In genomic region chr20:62236997-62237771, GRCh38 we compare ENCODE assay signal across 9 cellular contexts. TPM values are rescaled to one million over a fixed set of nuclear protein-coding genes. Genes with fewer than 3 reads are reported as not detected.
DNase-seq lines count a peak whose midpoint lies in the region; ATAC-seq and TF ChIP-seq lines count a peak whose summit lies in the region.
"Had no signal": no experiment of that assay in that cellular context is flagged by ENCODE, and none has a peak within 500 bp of the region (broad histone marks: within the 10 kb centered on the region; RNA-seq: fewer than 3 reads in every experiment).

No MANE protein-coding gene starts in this region.

- no peak overlapping the region for H3K56ac ChIP-seq in IMR-90 (ENCODE audit: extremely low read depth, insufficient read depth, low read length)

- no peak overlapping the region for H2AFZ ChIP-seq in IMR-90 (replicated peaks; ENCODE audit: low read length, poor library complexity)

- BruUV-seq in IMR-90 (replicated peaks; lab: Mats Ljungman, UMichigan), result no TSS peak

- WGBS in IMR-90 (ENCODE audit: extremely low coverage in 2 of 2, insufficient read length in 1 of 2), 2 experiments, result 51% methylated on average over 4 of the region's 16 CpGs; no CpG with 5 or more reads in 1 of the 2 experiments

- no peak overlapping the region for H4K91ac ChIP-seq in IMR-90 (ENCODE audit: insufficient read depth, low read depth, low read length)

- no peak overlapping the region for H2BK5ac ChIP-seq in IMR-90 (ENCODE audit: low read depth, low read length, poor library complexity, severe bottlenecking)

- no peak for TF ChIP-seq CTCF in IMR-90 (conservative IDR thresholded peaks at IDR 0.05; ENCODE audit: low read depth, low read length)
- no peak for TF ChIP-seq CTCF in coronary artery (IDR thresholded peaks at IDR 0.05)
- TF ChIP-seq CTCF in neural crest cell (conservative IDR thresholded peaks at IDR 0.05), result no peak

- H3K79me1 ChIP-seq in IMR-90 (ENCODE audit: low read depth in 1 of 2, low read length in 2 of 2), result peaks cover 13 to 32% of the 10 kb centered on the region in 2 experiments

- no peaks in the 10 kb centered on the region for H3K9me1 ChIP-seq in IMR-90 (ENCODE audit: insufficient read depth, low read length)

- H2AK9ac ChIP-seq in IMR-90 (replicated peaks; ENCODE audit: low read depth, low read length, poor library complexity), result peak overlapping the region; percentile 10

- no peak overlapping the region for H3K4ac ChIP-seq in IMR-90 (ENCODE audit: low read depth, low read length)

- dilution Hi-C loops in IMR-90 (cut with HindIII; ENCODE audit: low sequenced_read_pairs, unreplicated experiment), result no loop called here

- H3K4me1 Mint-ChIP-seq in neural crest cell, result peaks cover 52% of the 10 kb centered on the region

- H3K9me3 ChIP-seq in BLaER1 treated with 17β-estradiol and CSF1 and Interleukin-3, amounts not matched to agents 10 nM and 100 nM (replicated peaks in 1 of 11), result peaks cover 0 to 8% (median 5%) of the 10 kb centered on the region in 11 experiments; a peak in 7 of 22 replicates
- peaks cover 4% of the 10 kb centered on the region for H3K9me3 ChIP-seq in IMR-90 (ENCODE audit: control insufficient read depth, insufficient read depth, low read length)

- H2BK20ac ChIP-seq in IMR-90 (ENCODE audit: low read depth, low read length), result no peak overlapping the region

- H3K18ac ChIP-seq in IMR-90 (ENCODE audit: low read depth, low read length), result no peak overlapping the region

- intact Hi-C loops in IMR-90 (cut with micrococcal nuclease), result no loop called here

- POLR2A ChIA-PET in IMR-90 (lab: Charles Lee; ENCODE audit: unreplicated experiment), result no interaction called here

- H3K4me1 ChIP-seq in BLaER1 treated with 17β-estradiol and CSF1 and Interleukin-3, amounts not matched to agents 10 nM and 100 nM, result peaks cover 27 to 55% (median 49%) of the 10 kb centered on the region in 10 experiments
- peaks cover 4% of the 10 kb centered on the region for H3K4me1 ChIP-seq in IMR-90 (ENCODE audit: control insufficient read depth, insufficient read depth, low read length)

- peaks cover 24 to 44% (median 31%) of the 10 kb centered on the region in 11 experiments for H4K20me1 ChIP-seq in BLaER1 treated with 17β-estradiol and CSF1 and Interleukin-3, amounts not matched to agents 10 nM and 100 nM
- H4K20me1 ChIP-seq in IMR-90 (ENCODE audit: insufficient read depth, low read length), result peaks cover 29% of the 10 kb centered on the region

- no peak overlapping the region for H3K23ac ChIP-seq in IMR-90 (ENCODE audit: low read depth, low read length)

- H3K36me3 Mint-ChIP-seq in neural crest cell (ENCODE audit: low read depth), result no peaks in the 10 kb centered on the region

- peak overlapping the region; percentile 78 to 92 (median 87) for H3K4me2 ChIP-seq in BLaER1 treated with 17β-estradiol and CSF1 and Interleukin-3, amounts not matched to agents 10 nM and 100 nM
- H3K4me2 ChIP-seq in IMR-90 (ENCODE audit: low read depth, low read length), result no peak overlapping the region

- peak overlapping the region; percentile 86 for H3K4me3 Mint-ChIP-seq in neural crest cell

- no peaks in the 10 kb centered on the region for H3K27me3 ChIP-seq in BLaER1 treated with 17β-estradiol and CSF1 and Interleukin-3, amounts not matched to agents 10 nM and 100 nM
- H3K27me3 ChIP-seq in IMR-90 (ENCODE audit: control insufficient read depth, insufficient read depth, low read length), result peaks cover 13% of the 10 kb centered on the region

- peak overlapping the region; percentile 94 for H3K27ac Mint-ChIP-seq in neural crest cell (ENCODE audit: unreplicated experiment)

- H3K27ac ChIP-seq in BLaER1 treated with 17β-estradiol and CSF1 and Interleukin-3, amounts not matched to agents 10 nM and 100 nM, result no peak overlapping the region
- H3K27ac ChIP-seq in IMR-90 (ENCODE audit: insufficient read depth, low read length), result no peak overlapping the region
- H3K27ac ChIP-seq in coronary artery, result no peak overlapping the region

- no peak overlapping the region for H4K8ac ChIP-seq in IMR-90 (ENCODE audit: low read depth in 2 of 2, low read length in 2 of 2)

- H2BK15ac ChIP-seq in IMR-90 (ENCODE audit: low read depth, low read length), result no peak overlapping the region

- H4K5ac ChIP-seq in IMR-90 (ENCODE audit: low read depth, low read length), result no peak overlapping the region

- peak overlapping the region in 6 of 10 experiments; percentile 58 to 77 (median 64); a peak in 5 of 20 replicates for H3K4me3 ChIP-seq in BLaER1 treated with 17β-estradiol and CSF1 and Interleukin-3, amounts not matched to agents 10 nM and 100 nM
- H3K4me3 ChIP-seq in IMR-90 (ENCODE audit: insufficient read depth, low read depth, low read length), result no peak overlapping the region
- H3K4me3 ChIP-seq in coronary artery, result peak overlapping the region; percentile 95

- H3K36me3 ChIP-seq in BLaER1 treated with 17β-estradiol and CSF1 and Interleukin-3, amounts not matched to agents 10 nM and 100 nM, result peaks cover 0 to 16% (median 6%) of the 10 kb centered on the region in 11 experiments; a peak in 10 of 22 replicates
- H3K36me3 ChIP-seq in IMR-90 (ENCODE audit: control insufficient read depth, insufficient read depth, low read length), result peaks cover 7% of the 10 kb centered on the region; the same call in 1 of the 2 replicates

- no peak for DNase-seq in IMR-90
- no peak for DNase-seq in coronary artery (ENCODE audit: low spot score)
- no peak for DNase-seq in neural crest cell (ENCODE audit: low read depth, low spot score)
- DNase-seq in COLO829 (ENCODE audit: low spot score), result no peak
- no peak for DNase-seq in activated gamma-delta T cell (lab: John Stamatoyannopoulos, UW)

- no peaks in the 10 kb centered on the region for H3K27me3 Mint-ChIP-seq in neural crest cell (ENCODE audit: low read depth)

- in situ Hi-C loops in IMR-90 (cut with MboI; ENCODE audit: low sequenced_read_pairs), result no loop called here

- H3K14ac ChIP-seq in IMR-90 (replicated peaks; ENCODE audit: low read depth, low read length), result no peak overlapping the region

- H3K9me3 Mint-ChIP-seq in neural crest cell, result no peaks in the 10 kb centered on the region

- CTCF ChIA-PET in IMR-90 (lab: Yijun Ruan, JAX), result no interaction called here

- H2AK5ac ChIP-seq in IMR-90 (ENCODE audit: low read depth, low read length), result no peak overlapping the region

- ATAC-seq in IMR-90 (ENCODE audit: low read depth), result no peak
- ATAC-seq in HG02973 (IDR thresholded peaks at IDR 0.05; ENCODE audit: unreplicated experiment), result no peak
- ATAC-seq in HG03565 (IDR thresholded peaks at IDR 0.05; ENCODE audit: unreplicated experiment), result no peak

- H3K9ac ChIP-seq in BLaER1 treated with 17β-estradiol and CSF1 and Interleukin-3, amounts not matched to agents 10 nM and 100 nM, result peak overlapping the region in 1 of 11 experiments; percentile 41; a peak in 1 of 22 replicates
- no peak overlapping the region for H3K9ac ChIP-seq in IMR-90 (ENCODE audit: low read depth, low read length)

- H2BK120ac ChIP-seq in IMR-90 (ENCODE audit: low read depth, low read length), result no peak overlapping the region

- TF ChIP-seq POLR2A in IMR-90 (IDR thresholded peaks at IDR 0.05; ENCODE audit: low read depth, low read length), result no peak

- TF ChIP-seq RAD21 in IMR-90 (IDR thresholded peaks at IDR 0.05; ENCODE audit: low read length), result no peak

TF ChIP-seq in IMR-90, 13 proteins besides CTCF, POLR2A, EP300 and RAD21:
- TF ChIP-seq MAFK (IDR thresholded peaks at IDR 0.05; ENCODE audit: low read depth, low read length) (no peak), FOS (IDR thresholded peaks at IDR 0.05; ENCODE audit: low read depth, low read length) (no peak), CEBPB (IDR thresholded peaks at IDR 0.05; ENCODE audit: low read depth, low read length) (no peak), CHD1 (IDR thresholded peaks at IDR 0.05; ENCODE audit: low read depth, low read length) (no peak), NFE2L2 (IDR thresholded peaks at IDR 0.05; ENCODE audit: low read depth, low read length) (no peak), MXI1 (IDR thresholded peaks at IDR 0.05; ENCODE audit: borderline replicate concordance, low read depth, low read length) (no peak), RFX5 (IDR thresholded peaks at IDR 0.05; ENCODE audit: low read depth, low read length) (no peak)
- TF ChIP-seq, protein P1, sequence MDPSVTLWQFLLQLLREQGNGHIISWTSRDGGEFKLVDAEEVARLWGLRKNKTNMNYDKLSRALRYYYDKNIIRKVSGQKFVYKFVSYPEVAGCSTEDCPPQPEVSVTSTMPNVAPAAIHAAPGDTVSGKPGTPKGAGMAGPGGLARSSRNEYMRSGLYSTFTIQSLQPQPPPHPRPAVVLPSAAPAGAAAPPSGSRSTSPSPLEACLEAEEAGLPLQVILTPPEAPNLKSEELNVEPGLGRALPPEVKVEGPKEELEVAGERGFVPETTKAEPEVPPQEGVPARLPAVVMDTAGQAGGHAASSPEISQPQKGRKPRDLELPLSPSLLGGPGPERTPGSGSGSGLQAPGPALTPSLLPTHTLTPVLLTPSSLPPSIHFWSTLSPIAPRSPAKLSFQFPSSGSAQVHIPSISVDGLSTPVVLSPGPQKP (IDR thresholded peaks at IDR 0.05; ENCODE audit: borderline replicate concordance, low read depth, low read length), result no peak

RNA-seq across cellular contexts. Expression of gene OSBPL2, which starts 1.1 kb away (rescaled TPM):
- total RNA-seq in IMR-90 (2012; rRNA removed) (27.6 and 28.6 TPM in 2 replicates), neural crest cell (33.1 and 35.6 TPM in 2 replicates)
- polyA plus RNA-seq in IMR-90 (2012; rRNA removed), result 17.7 and 19.3 TPM in 2 replicates
- 13.1 and 15.2 TPM in 2 replicates for polyA plus RNA-seq in IMR-90 (2012; cell fraction: cytosol; rRNA removed)
- polyA plus RNA-seq in IMR-90 (2012; cell fraction: nucleus; rRNA removed; ENCODE audit: low replicate concordance), result 36.2 and 68.6 TPM in 2 replicates

RNA-seq across cellular contexts. Expression of gene HRH3, which starts 17.1 kb away (rescaled TPM):
- not detected in 2 replicates for total RNA-seq in IMR-90 (2012; rRNA removed)
- polyA plus RNA-seq in IMR-90 (2012; rRNA removed), result not detected in 2 replicates
- not detected in 2 replicates for polyA plus RNA-seq in IMR-90 (2012; cell fraction: cytosol; rRNA removed)
- not detected in 2 replicates for polyA plus RNA-seq in IMR-90 (2012; cell fraction: nucleus; rRNA removed; ENCODE audit: low replicate concordance)
- total RNA-seq in neural crest cell, result 0.75 and 0.86 TPM in 2 replicates
- total RNA-seq: mesenteric fat pad had no signal

RNA-seq across cellular contexts. Expression of gene MTG2, which starts 54.4 kb away (rescaled TPM):
- total RNA-seq in IMR-90 (2012; rRNA removed) (11.5 and 12.2 TPM in 2 replicates), neural crest cell (32.9 and 34.6 TPM in 2 replicates)
- polyA plus RNA-seq in IMR-90 (2012; rRNA removed), result 23.9 and 25.2 TPM in 2 replicates
- 21.7 and 23.7 TPM in 2 replicates for polyA plus RNA-seq in IMR-90 (2012; cell fraction: cytosol; rRNA removed)
- polyA plus RNA-seq in IMR-90 (2012; cell fraction: nucleus; rRNA removed; ENCODE audit: low replicate concordance), result 52.1 and 66.5 TPM in 2 replicates
